In the genomic region with DNA sequence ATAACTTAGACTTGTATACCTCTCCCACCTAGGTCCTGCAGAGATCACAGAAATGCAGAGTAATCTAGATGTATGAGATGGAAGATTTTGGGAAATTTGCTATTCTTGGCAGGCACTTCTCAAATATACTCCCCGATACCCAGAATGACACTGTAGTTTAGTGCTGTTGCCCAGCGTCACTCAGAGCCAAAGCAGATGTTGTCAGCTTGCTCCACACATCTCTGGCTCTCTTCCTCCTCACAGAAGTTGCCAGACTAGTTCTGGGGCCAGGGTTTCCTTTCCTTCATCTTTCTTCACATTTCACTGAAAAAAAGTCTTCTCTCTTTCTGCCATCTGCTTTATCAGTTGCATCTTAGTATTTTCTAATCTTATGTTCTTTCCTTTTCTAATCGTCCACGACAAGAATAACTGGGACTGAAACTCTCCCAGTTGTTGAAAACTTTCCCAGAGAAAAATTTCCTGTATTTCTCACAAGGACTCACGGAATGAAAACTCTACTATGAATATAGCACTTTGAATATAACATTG, we compare ENCODE assay signal across 19 cellular contexts.
A peak's percentile ranks its signal among the peaks of the same experiment; 100 is the strongest.
DNase-seq lines count a peak whose midpoint lies in the region; ATAC-seq and TF ChIP-seq lines count a peak whose summit lies in the region.
"Had no signal": no experiment of that assay in that cellular context is flagged by ENCODE, and none has a peak within 500 bp of the region (broad histone marks: within the 10 kb centered on the region; RNA-seq: fewer than 3 reads in every experiment).

No MANE protein-coding gene starts in this region.

- H2BK5ac ChIP-seq in trophoblast cell (ENCODE audit: low read depth, low read length, poor library complexity): no peak overlapping the region

- no peak overlapping the region for H3K14ac ChIP-seq in trophoblast cell (ENCODE audit: low read length)

- no peak overlapping the region for H4K91ac ChIP-seq in trophoblast cell (ENCODE audit: low read depth, low read length)

- no peaks in the 10 kb centered on the region for H3K9me3 ChIP-seq in left ventricle myocardium inferior (replicated peaks)
- H3K9me3 ChIP-seq in trophoblast cell (ENCODE audit: insufficient read depth, low read depth, low read length): no peaks in the 10 kb centered on the region
- no peaks in the 10 kb centered on the region for H3K9me3 ChIP-seq in uterus
- H3K9me3 ChIP-seq: tibial nerve had no signal

- TF ChIP-seq CTCF in left ventricle myocardium inferior (IDR thresholded peaks at IDR 0.05; ENCODE audit: borderline replicate concordance) (no peak), uterus (IDR thresholded peaks at IDR 0.05) (no peak), brain microvascular endothelial cell (IDR thresholded peaks at IDR 0.05; ENCODE audit: low read depth, low read length, missing control alignments) (no peak)

- TF ChIP-seq POLR2A in uterus (IDR thresholded peaks at IDR 0.05): no peak

- no peak overlapping the region for H3K4me2 ChIP-seq in trophoblast cell (ENCODE audit: low read length)

- DNase-seq in activated T-cell treated with anti-CD3 and anti-CD28 coated beads, Interleukin-2, amount 50 U/mL, for 72 hours: no peak
- DNase-seq in activated T-cell treated with anti-CD3 and anti-CD28 coated beads for 4 hours: no peak
- peak; percentile 25 for DNase-seq in left ventricle myocardium inferior
- DNase-seq in trophoblast cell: peak; percentile 46 to 73
- DNase-seq in uterus: peak in 1 of 2 donors; percentile 22
- no peak for DNase-seq in dedifferentiated amniotic fluid mesenchymal stem cell (ENCODE audit: extremely low spot score)
- no peak for DNase-seq in brain microvascular endothelial cell
- DNase-seq: 8988T; activated CD4-positive, alpha-beta T cell treated with anti-CD3 and anti-CD28 coated beads, Interleukin-2, amount 10 ng/mL, durations not matched to agents 7 days and 5 days; activated CD8-positive, alpha-beta memory T cell treated with anti-CD3 and anti-CD28 coated beads, Interleukin-2, amount 50 U/mL, for 4 hours; activated effector memory CD4-positive, alpha-beta T cell treated with anti-CD3 and anti-CD28 coated beads, Interleukin-2, amount 50 U/mL, for 16 hours; H7; NCI-H1417; NCI-H524 treated with DMSO at 0.1 percent for 48 hours had no signal

- H3K27me3 ChIP-seq in left ventricle myocardium inferior (ENCODE audit: low read depth) (no peaks in the 10 kb centered on the region), trophoblast cell (ENCODE audit: insufficient read depth, low read length) (no peaks in the 10 kb centered on the region), uterus (no peaks in the 10 kb centered on the region), brain microvascular endothelial cell (replicated peaks) (no peaks in the 10 kb centered on the region)
- H3K27me3 ChIP-seq: tibial nerve had no signal

- H3K79me1 ChIP-seq in trophoblast cell (ENCODE audit: low read length): no peaks in the 10 kb centered on the region

- H4K8ac ChIP-seq in trophoblast cell (ENCODE audit: low read depth, low read length): no peak overlapping the region

- no CpG with 5 or more reads among the region's 5 CpGs for WGBS in trophoblast cell (ENCODE audit: extremely low coverage, insufficient coverage, insufficient read length)

- no peaks in the 10 kb centered on the region for H3K27me3 Mint-ChIP-seq in activated T-cell treated with anti-CD3 and anti-CD28 coated beads, Interleukin-2, amount 50 U/mL, for 72 hours (ENCODE audit: low read depth)
- H3K27me3 Mint-ChIP-seq: activated CD4-positive, alpha-beta T cell treated with anti-CD3 and anti-CD28 coated beads, Interleukin-2, amount 10 ng/mL, durations not matched to agents 7 days and 5 days; stimulated activated memory B cell treated with anti-CD40 and anti-IgM and Interleukin-4, amounts not matched to agents 10 μg/mL and 1 μg/mL and 100 μg/mL, for 72 hours had no signal

- H2AFZ ChIP-seq in trophoblast cell (ENCODE audit: insufficient read depth, low read length, poor library complexity): no peak overlapping the region

- no peak overlapping the region for H3K18ac ChIP-seq in trophoblast cell (ENCODE audit: low read length)

- no peak for ATAC-seq in activated T-cell treated with anti-CD3 and anti-CD28 coated beads, Interleukin-2, amount 50 U/mL, for 72 hours (replicated peaks in 1 of 2)
- ATAC-seq in GM19467 (IDR thresholded peaks at IDR 0.05; ENCODE audit: unreplicated experiment): no peak
- ATAC-seq: stimulated activated memory B cell treated with anti-CD40 and anti-IgM and Interleukin-4, amounts not matched to agents 10 μg/mL and 1 μg/mL and 100 μg/mL, for 72 hours had no signal

- in situ Hi-C loops in brain microvascular endothelial cell (cut with HindIII; ENCODE audit: low pct_ligation_motif_present, low sequenced_read_pairs): no loop called here

- no peaks in the 10 kb centered on the region for H3K9me3 Mint-ChIP-seq in activated T-cell treated with anti-CD3 and anti-CD28 coated beads, Interleukin-2, amount 50 U/mL, for 72 hours
- H3K9me3 Mint-ChIP-seq: activated CD4-positive, alpha-beta T cell treated with anti-CD3 and anti-CD28 coated beads, Interleukin-2, amount 10 ng/mL, durations not matched to agents 7 days and 5 days; neural crest cell; stimulated activated memory B cell treated with anti-CD40 and anti-IgM and Interleukin-4, amounts not matched to agents 10 μg/mL and 1 μg/mL and 100 μg/mL, for 72 hours had no signal

- H3K79me2 ChIP-seq in trophoblast cell (ENCODE audit: control insufficient read depth, insufficient read depth, low read length, poor library complexity): no peaks in the 10 kb centered on the region

- intact Hi-C loops in left ventricle myocardium inferior (cut with micrococcal nuclease): no loop called here
- intact Hi-C loops in uterus (cut with DNase I; ENCODE audit: low total_unique reads): no loop called here

- no peaks in the 10 kb centered on the region for H3K36me3 Mint-ChIP-seq in activated T-cell treated with anti-CD3 and anti-CD28 coated beads, Interleukin-2, amount 50 U/mL, for 72 hours (ENCODE audit: insufficient read depth in 2 of 2)

- no peaks in the 10 kb centered on the region for H3K4me1 Mint-ChIP-seq in activated T-cell treated with anti-CD3 and anti-CD28 coated beads, Interleukin-2, amount 50 U/mL, for 72 hours (ENCODE audit: low read depth)
- H3K4me1 Mint-ChIP-seq: activated CD4-positive, alpha-beta T cell treated with anti-CD3 and anti-CD28 coated beads, Interleukin-2, amount 10 ng/mL, durations not matched to agents 7 days and 5 days; stimulated activated memory B cell treated with anti-CD40 and anti-IgM and Interleukin-4, amounts not matched to agents 10 μg/mL and 1 μg/mL and 100 μg/mL, for 72 hours had no signal

- H2BK120ac ChIP-seq in trophoblast cell (ENCODE audit: insufficient read depth, low read length, poor library complexity): no peak overlapping the region

- H3K36me3 ChIP-seq in left ventricle myocardium inferior (no peaks in the 10 kb centered on the region), trophoblast cell (ENCODE audit: control insufficient read depth in 1 of 2, insufficient read depth in 2 of 2, low read length in 2 of 2) (no peaks in the 10 kb centered on the region), uterus (no peaks in the 10 kb centered on the region), brain microvascular endothelial cell (replicated peaks) (no peaks in the 10 kb centered on the region)
- H3K36me3 ChIP-seq: tibial nerve had no signal

- no peak overlapping the region for H3K9ac ChIP-seq in trophoblast cell (ENCODE audit: low read length)

- H3K27ac Mint-ChIP-seq in activated T-cell treated with anti-CD3 and anti-CD28 coated beads, Interleukin-2, amount 50 U/mL, for 72 hours: peak overlapping the region; percentile 76
- H3K27ac Mint-ChIP-seq: activated CD4-positive, alpha-beta T cell treated with anti-CD3 and anti-CD28 coated beads, Interleukin-2, amount 10 ng/mL, durations not matched to agents 7 days and 5 days; stimulated activated memory B cell treated with anti-CD40 and anti-IgM and Interleukin-4, amounts not matched to agents 10 μg/mL and 1 μg/mL and 100 μg/mL, for 72 hours had no signal

- no peak overlapping the region for H3K4me3 ChIP-seq in left ventricle myocardium inferior
- no peak overlapping the region for H3K4me3 ChIP-seq in trophoblast cell (ENCODE audit: low read depth, low read length)
- no peak overlapping the region for H3K4me3 ChIP-seq in uterus
- no peak overlapping the region for H3K4me3 ChIP-seq in brain microvascular endothelial cell (ENCODE audit: low read depth, low read length)
- H3K4me3 ChIP-seq: tibial nerve had no signal

- H3K4me1 ChIP-seq in left ventricle myocardium inferior: peaks cover 55% of the 10 kb centered on the region
- H3K4me1 ChIP-seq in trophoblast cell (ENCODE audit: control insufficient read depth in 1 of 2, insufficient read depth in 2 of 2, low read length in 2 of 2): peaks cover 0 to 2% of the 10 kb centered on the region in 2 experiments
- peaks cover 0 to 8% of the 10 kb centered on the region in 2 donors for H3K4me1 ChIP-seq in uterus

- H2AK5ac ChIP-seq in trophoblast cell (ENCODE audit: low read length): no peak overlapping the region

- no peak overlapping the region for H3K23ac ChIP-seq in trophoblast cell (ENCODE audit: low read length)

- no peak overlapping the region for H4K12ac ChIP-seq in trophoblast cell (ENCODE audit: low read depth, low read length)

- H3K4me3 Mint-ChIP-seq in activated T-cell treated with anti-CD3 and anti-CD28 coated beads, Interleukin-2, amount 50 U/mL, for 72 hours: no peak overlapping the region
- H3K4me3 Mint-ChIP-seq: activated CD4-positive, alpha-beta T cell treated with anti-CD3 and anti-CD28 coated beads, Interleukin-2, amount 10 ng/mL, durations not matched to agents 7 days and 5 days; neural crest cell; stimulated activated memory B cell treated with anti-CD40 and anti-IgM and Interleukin-4, amounts not matched to agents 10 μg/mL and 1 μg/mL and 100 μg/mL, for 72 hours had no signal

- no peak overlapping the region for H2BK12ac ChIP-seq in trophoblast cell (ENCODE audit: low read length)

- H3K4ac ChIP-seq in trophoblast cell (ENCODE audit: low read depth, low read length): no peak overlapping the region

- H3K27ac ChIP-seq in left ventricle myocardium inferior (replicated peaks) (peak overlapping the region; percentile 71), trophoblast cell (ENCODE audit: low read depth, low read length) (no peak overlapping the region), uterus (peak overlapping the region; percentile 44 to 69), brain microvascular endothelial cell (no peak overlapping the region)
- H3K27ac ChIP-seq: C4-2B had no signal

Comparison
In these comparisons a context has a peak if more than half of its experiments do, and no peak if none do; other contexts are left out.
1. DNase-seq: peak in left ventricle myocardium inferior (single experiment) and trophoblast cell (2 of 2); none in activated T-cell treated with anti-CD3 and anti-CD28 coated beads, Interleukin-2, amount 50 U/mL, for 72 hours (0 of 2), activated T-cell treated with anti-CD3 and anti-CD28 coated beads for 4 hours (single experiment), dedifferentiated amniotic fluid mesenchymal stem cell (single experiment) and brain microvascular endothelial cell (single experiment).
2. H3K27ac ChIP-seq: peak in left ventricle myocardium inferior (single experiment) and uterus (2 of 2); none in trophoblast cell (single experiment) and brain microvascular endothelial cell (single experiment).